21 cellular contexts compared by ENCODE assay signal in the genomic region with DNA sequence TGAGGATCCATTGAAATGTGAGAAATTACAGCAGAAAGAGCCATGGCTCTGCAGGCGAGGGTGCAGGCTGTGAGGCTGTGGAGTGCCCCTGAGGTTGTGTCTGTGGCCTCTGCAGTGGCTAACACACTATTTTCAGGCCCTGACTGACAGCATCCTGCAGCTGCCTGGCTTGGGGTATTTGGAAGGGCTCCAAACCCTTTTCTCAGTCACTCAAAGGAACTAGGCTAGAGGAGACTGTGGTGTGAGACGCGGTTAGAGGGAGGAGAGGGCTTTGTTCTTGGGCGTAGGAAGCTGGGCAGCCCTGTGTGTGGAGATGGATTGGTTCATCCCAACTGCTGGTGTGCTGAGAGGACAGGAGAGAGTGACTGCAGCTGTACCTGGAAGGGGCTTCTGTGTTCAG.
DNase-seq lines count a peak whose midpoint lies in the region; ATAC-seq and TF ChIP-seq lines count a peak whose summit lies in the region.
"Had no signal": no experiment of that assay in that cellular context is flagged by ENCODE, and none has a peak within 500 bp of the region (broad histone marks: within the 10 kb centered on the region; RNA-seq: fewer than 3 reads in every experiment).

No MANE protein-coding gene starts in this region.

- H3K36me3 ChIP-seq in BLaER1 (no peaks in the 10 kb centered on the region), heart left ventricle (no peaks in the 10 kb centered on the region)
- no peaks in the 10 kb centered on the region for H3K36me3 ChIP-seq in naive thymus-derived CD4-positive, alpha-beta T cell (ENCODE audit: control insufficient read depth in 2 of 3, insufficient read depth in 3 of 3, low read length in 3 of 3)
- H3K36me3 ChIP-seq: breast epithelium, left lung, SJSA1 had no signal

- H3K4me1 ChIP-seq in BLaER1 = peaks cover 31% of the 10 kb centered on the region
- peaks cover 0 to 35% (median 11%) of the 10 kb centered on the region in 12 donors for H3K4me1 ChIP-seq in heart left ventricle
- H3K4me1 ChIP-seq in naive thymus-derived CD4-positive, alpha-beta T cell (ENCODE audit: control insufficient read depth in 2 of 2, insufficient read depth in 2 of 2, low read length in 2 of 2) = no peaks in the 10 kb centered on the region
- H3K4me1 ChIP-seq: breast epithelium, left lung, SJSA1 had no signal

- H3K27ac ChIP-seq in BLaER1 = peak overlapping the region; percentile 31; the same call in 1 of the 2 replicates
- peak overlapping the region in 5 of 12 donors; percentile 22 to 70 (median 61) for H3K27ac ChIP-seq in heart left ventricle
- no peak overlapping the region for H3K27ac ChIP-seq in naive thymus-derived CD4-positive, alpha-beta T cell (ENCODE audit: low read depth, low read length)
- H3K27ac ChIP-seq: breast epithelium, left lung, SJSA1 had no signal

- H3K9me3 Mint-ChIP-seq in naive thymus-derived CD4-positive, alpha-beta T cell = peaks cover 0 to 31% (median 10%) of the 10 kb centered on the region in 11 donors

- TF ChIP-seq POLR2A in heart left ventricle (IDR thresholded peaks at IDR 0.05) = no peak

- H3K9me3 ChIP-seq in BLaER1 = peaks cover 37% of the 10 kb centered on the region
- peaks cover 0 to 14% (median 3%) of the 10 kb centered on the region in 12 donors for H3K9me3 ChIP-seq in heart left ventricle
- no peaks in the 10 kb centered on the region for H3K9me3 ChIP-seq in naive thymus-derived CD4-positive, alpha-beta T cell (ENCODE audit: control insufficient read depth in 2 of 3, low read length in 3 of 3)
- H3K9me3 ChIP-seq: SJSA1 had no signal

- DNase-seq in GDM1 (lab: John Stamatoyannopoulos, UW) = peak; percentile 1
- DNase-seq in RPMI7951 (ENCODE audit: low read depth) = peak; percentile 85
- peak in 4 of 5 donors; percentile 30 to 41 (median 40) for DNase-seq in heart left ventricle
- no peak for DNase-seq in naive thymus-derived CD4-positive, alpha-beta T cell
- no peak for DNase-seq in NK-92 (lab: John Stamatoyannopoulos, UW; ENCODE audit: unreplicated experiment)
- DNase-seq in Ammon's horn (ENCODE audit: low spot score) = no peak
- DNase-seq in NCI-H146 (lab: John Stamatoyannopoulos, UW) = no peak
- DNase-seq: activated CD4-positive, alpha-beta T cell treated with anti-CD3 and anti-CD28 coated beads for 1 hour; activated naive CD8-positive, alpha-beta T cell treated with anti-CD3 and anti-CD28 coated beads for 36 hours; CD8-positive, alpha-beta memory T cell; left lung; NCI-H1105; stimulated activated CD4-positive, alpha-beta T cell treated with anti-CD3 and anti-CD28 coated beads, Interleukin-2, amount 100 ng/mL, for 24 hours; T1000 had no signal

- CTCF ChIA-PET in naive thymus-derived CD4-positive, alpha-beta T cell (lab: Charles Lee) = no interaction called here

- no peak for TF ChIP-seq CTCF in heart left ventricle (IDR thresholded peaks at IDR 0.05)

- H3K27me3 ChIP-seq in BLaER1 (no peaks in the 10 kb centered on the region), heart left ventricle (no peaks in the 10 kb centered on the region)
- H3K27me3 ChIP-seq in naive thymus-derived CD4-positive, alpha-beta T cell (ENCODE audit: control insufficient read depth in 2 of 2, insufficient read depth in 2 of 2, low read length in 2 of 2) = no peaks in the 10 kb centered on the region
- H3K27me3 ChIP-seq: breast epithelium, left lung, SJSA1 had no signal

- H3K4me3 ChIP-seq in BLaER1 = no peak overlapping the region
- H3K4me3 ChIP-seq in heart left ventricle = no peak overlapping the region
- H3K4me3 ChIP-seq in naive thymus-derived CD4-positive, alpha-beta T cell (ENCODE audit: low read length) = no peak overlapping the region
- H3K4me3 ChIP-seq: breast epithelium, K562, left lung, SJSA1 had no signal

- peak; percentile 50 to 77 (median 72) for ATAC-seq in heart left ventricle
- ATAC-seq in naive thymus-derived CD4-positive, alpha-beta T cell = no peak
- ATAC-seq: HCT116, K562, left lung, sciatic nerve had no signal

- H3K4me1 Mint-ChIP-seq in naive thymus-derived CD4-positive, alpha-beta T cell = peaks cover 0 to 2% (median 0%) of the 10 kb centered on the region in 7 donors
- H3K4me1 Mint-ChIP-seq: activated naive CD8-positive, alpha-beta T cell treated with anti-CD3 and anti-CD28 coated beads for 36 hours; CD8-positive, alpha-beta memory T cell had no signal

- peaks cover 5 to 51% (median 32%) of the 10 kb centered on the region in 5 donors for H3K27me3 Mint-ChIP-seq in naive thymus-derived CD4-positive, alpha-beta T cell

- intact Hi-C loops in heart left ventricle (cut with DNase I) = loop anchor here in 1 of 10 donors (10.0 kb wide), 1 partner anchor 62 kb away; no protein-coding TSS in a partner anchor
- intact Hi-C loops in naive thymus-derived CD4-positive, alpha-beta T cell (cut with micrococcal nuclease) = no loop called here

- 26 to 40% (median 35%) methylated on average over 4 of the region's 4 CpGs for WGBS in heart left ventricle, 4 donors

- H3K27ac Mint-ChIP-seq in naive thymus-derived CD4-positive, alpha-beta T cell = no peak overlapping the region
- H3K27ac Mint-ChIP-seq: activated naive CD8-positive, alpha-beta T cell treated with anti-CD3 and anti-CD28 coated beads for 36 hours; activated T-helper 1 cell treated with anti-CD3 and anti-CD28 coated beads, Interleukin-12 subunit alpha, Interleukin-12 subunit beta, Interleukin-2, Interleukin-4 antibody, amounts not matched to agents 30 ng/mL and 10 ng/mL and 1 ng/mL, durations not matched to agents 14 hours and 24 hours and 36 hours; CD8-positive, alpha-beta memory T cell had no signal

- H3K4me3 Mint-ChIP-seq in naive thymus-derived CD4-positive, alpha-beta T cell = no peak overlapping the region
- H3K4me3 Mint-ChIP-seq: activated naive CD8-positive, alpha-beta T cell treated with anti-CD3 and anti-CD28 coated beads for 36 hours; activated T-helper 1 cell treated with anti-CD3 and anti-CD28 coated beads, Interleukin-12 subunit alpha, Interleukin-12 subunit beta, Interleukin-2, Interleukin-4 antibody, amounts not matched to agents 30 ng/mL and 10 ng/mL and 1 ng/mL, durations not matched to agents 14 hours and 24 hours and 36 hours; CD8-positive, alpha-beta memory T cell had no signal

- no peaks in the 10 kb centered on the region for H4K20me1 ChIP-seq in BLaER1

- peak overlapping the region; percentile 66 for H3K4me2 ChIP-seq in BLaER1

- peaks cover 0 to 8% (median 4%) of the 10 kb centered on the region in 5 donors for H3K36me3 Mint-ChIP-seq in naive thymus-derived CD4-positive, alpha-beta T cell

- no peak overlapping the region for H3K9ac ChIP-seq in BLaER1

- POLR2A ChIA-PET in naive thymus-derived CD4-positive, alpha-beta T cell (lab: Charles Lee) = no interaction called here

Comparison
In these comparisons a context has a peak if more than half of its experiments do, and no peak if none do; other contexts are left out.
1. DNase-seq: peak in GDM1 (single experiment), RPMI7951 (single experiment) and heart left ventricle (4 of 5); none in naive thymus-derived CD4-positive, alpha-beta T cell (0 of 9), NK-92 (single experiment), Ammon's horn (single experiment) and NCI-H146 (single experiment).